8 cellular contexts compared by ENCODE assay signal in the genomic region with DNA sequence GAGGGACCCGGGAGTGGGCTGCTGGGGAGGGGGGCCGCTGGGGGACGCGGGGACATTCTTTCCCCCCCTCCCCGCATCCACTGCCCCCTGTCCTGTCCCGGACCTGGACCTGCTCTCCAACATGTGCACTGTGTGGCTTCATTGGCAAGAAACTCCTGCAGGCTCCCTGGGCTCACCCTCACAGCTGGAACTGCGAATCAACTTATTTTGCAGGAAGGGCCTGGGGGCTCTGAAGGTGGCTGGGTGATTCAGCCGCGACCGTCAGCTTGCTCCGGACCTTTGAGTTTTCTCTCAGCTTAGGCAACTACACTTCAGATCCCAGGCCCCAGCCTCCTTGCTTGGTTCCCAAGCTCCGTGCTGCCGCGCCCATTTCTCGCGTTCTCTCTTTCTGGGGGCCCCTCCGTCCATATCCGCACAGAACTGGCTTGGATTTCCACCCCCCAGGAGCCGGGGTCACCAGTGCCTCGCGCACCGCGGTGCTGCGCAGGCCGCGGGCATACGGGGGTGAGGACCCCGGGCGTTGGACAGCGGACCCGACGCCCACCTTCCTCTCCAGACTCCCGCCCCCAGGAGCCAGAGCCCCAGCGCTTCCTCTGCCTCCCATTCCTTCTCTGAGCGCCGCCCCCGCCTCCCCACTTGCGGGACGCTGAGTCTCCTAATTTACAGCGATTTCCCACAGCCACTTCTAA. TPM values are rescaled to one million over a fixed set of nuclear protein-coding genes. Genes with fewer than 3 reads are reported as not detected.
DNase-seq lines count a peak whose midpoint lies in the region; ATAC-seq and TF ChIP-seq lines count a peak whose summit lies in the region.

No MANE protein-coding gene starts in this region.

- H3K4me3 ChIP-seq in PC-9: peak overlapping the region; percentile 98
- peak overlapping the region; percentile 88 for H3K4me3 ChIP-seq in endodermal cell (ENCODE audit: low read length)

- no peaks in the 10 kb centered on the region for H3K27me3 ChIP-seq in PC-9 (ENCODE audit: insufficient read depth, low read depth)
- no peaks in the 10 kb centered on the region for H3K27me3 ChIP-seq in endodermal cell (ENCODE audit: control insufficient read depth, insufficient read depth, low read length, poor library complexity, severe bottlenecking)

- peak overlapping the region; percentile 99 for H3K4me2 ChIP-seq in PC-9

- H2AFZ ChIP-seq in PC-9: peak overlapping the region; percentile 83; the same call in 1 of the 2 replicates

- no peak for TF ChIP-seq CTCF in PC-9 (conservative IDR thresholded peaks at IDR 0.05)
- no peak for TF ChIP-seq CTCF in endodermal cell (conservative IDR thresholded peaks at IDR 0.05)

- WGBS in endodermal cell (ENCODE audit: insufficient coverage in 1 of 2, insufficient read length in 1 of 2), 2 experiments: 3 to 4% methylated on average over 26 to 40 of the region's 40 CpGs

- peak overlapping the region; percentile 92 for H3K4me3 Mint-ChIP-seq in endodermal cell
- peak overlapping the region; percentile 77 to 93 (median 88) for H3K4me3 Mint-ChIP-seq in naive B cell

- peaks cover 12% of the 10 kb centered on the region for H4K20me1 ChIP-seq in PC-9 (ENCODE audit: insufficient read depth)

- POLR2A ChIA-PET in PC-9 (lab: Charles Lee; ENCODE audit: unreplicated experiment): interaction anchor here (0.6 to 1.3 kb wide), 7 partner anchors 8 to 346 kb away, joined by 3 to 20 read pairs (median 3); partner anchors contain the start of gene TUT1

- TSS peak; percentile 27 for BruUV-seq in PC-9 (replicated peaks; lab: Mats Ljungman, UMichigan)

- no peaks in the 10 kb centered on the region for H3K9me3 Mint-ChIP-seq in endodermal cell
- H3K9me3 Mint-ChIP-seq in naive B cell: no peaks in the 10 kb centered on the region

- H3K27ac ChIP-seq in PC-9: peak overlapping the region; percentile 72
- no peak overlapping the region for H3K27ac ChIP-seq in endodermal cell (ENCODE audit: low read depth, low read length)

- intact Hi-C loops in PC-9 (cut with micrococcal nuclease; ENCODE audit: unreplicated experiment): no loop called here

- CTCF ChIA-PET in PC-9 (lab: Charles Lee): interaction anchor here (0.6 to 0.7 kb wide), 3 partner anchors 13 to 152 kb away, joined by 3 to 9 read pairs (median 7); no protein-coding TSS in a partner anchor

- DNase-seq in Caki2 (ENCODE audit: low read depth): peak; percentile 57
- peak; percentile 65 to 80 for DNase-seq in PC-9
- DNase-seq in endodermal cell: peak; percentile 78
- DNase-seq in naive B cell: no peak
- no peak for DNase-seq in D341Med (ENCODE audit: low spot score)
- DNase-seq in T-helper 9 cell: no peak
- DNase-seq in central memory CD4-positive, alpha-beta T cell: no peak
- DNase-seq in NCI-H1417 treated with DMSO at 0.1 percent for 48 hours (lab: John Stamatoyannopoulos, UW): no peak

- H3K79me2 ChIP-seq in PC-9 (ENCODE audit: low read depth): peaks cover 48% of the 10 kb centered on the region

- peak overlapping the region; percentile 0 for H3K9ac ChIP-seq in endodermal cell (ENCODE audit: extremely low read depth, low read length, poor library complexity, severe bottlenecking)

- no peaks in the 10 kb centered on the region for H3K36me3 ChIP-seq in PC-9 (ENCODE audit: low read depth)
- H3K36me3 ChIP-seq in endodermal cell (ENCODE audit: control insufficient read depth, insufficient read depth, low read length): no peaks in the 10 kb centered on the region

- H3K4me1 Mint-ChIP-seq in endodermal cell (peaks cover 55% of the 10 kb centered on the region), naive B cell (peaks cover 62 to 76% (median 69%) of the 10 kb centered on the region in 3 donors)

- peaks cover 58% of the 10 kb centered on the region for H3K27me3 Mint-ChIP-seq in endodermal cell (ENCODE audit: insufficient read depth)
- H3K27me3 Mint-ChIP-seq in naive B cell: peaks cover 0 to 4% (median 0%) of the 10 kb centered on the region in 3 donors

- H3K9me3 ChIP-seq in PC-9 (ENCODE audit: insufficient read depth, low read depth): no peaks in the 10 kb centered on the region
- H3K9me3 ChIP-seq in endodermal cell (ENCODE audit: control insufficient read depth, low read length): no peaks in the 10 kb centered on the region

- in situ Hi-C loops in Caki2 (cut with HindIII; ENCODE audit: low pct_unique_long_range_greater_than_20kb, low sequenced_read_pairs): no loop called here

- H3K4me1 ChIP-seq in PC-9 (replicated peaks; ENCODE audit: insufficient read depth) (peaks cover 68% of the 10 kb centered on the region), endodermal cell (ENCODE audit: control insufficient read depth, insufficient read depth, low read length) (peaks cover 15% of the 10 kb centered on the region)

- H3K27ac Mint-ChIP-seq in endodermal cell (peak overlapping the region; percentile 50), naive B cell (peak overlapping the region in 5 of 6 donors; percentile 92 to 99 (median 94))

- H3F3A ChIP-seq in PC-9 (ENCODE audit: insufficient read depth, low read depth): peaks cover 66% of the 10 kb centered on the region

- H3K9me2 ChIP-seq in PC-9 (ENCODE audit: insufficient read depth): no peaks in the 10 kb centered on the region

- peak in 1 of 2 donors; percentile 0 for ATAC-seq in naive B cell (ENCODE audit: low read depth in 2 of 2)

- H3K36me3 Mint-ChIP-seq in endodermal cell (ENCODE audit: low read depth) (peaks cover 2% of the 10 kb centered on the region), naive B cell (no peaks in the 10 kb centered on the region)

RNA-seq across cellular contexts. Expression of gene AHNAK, which starts 0.5 kb away (rescaled TPM):
- total RNA-seq in Caki2 (2014; rRNA removed; shearing (Covaris generic); ENCODE audit: low replicate concordance): 141 and 188 TPM in 2 replicates
- total RNA-seq in PC-9 (2021) (632 and 734 TPM in 2 replicates), endodermal cell (100 to 1,000 TPM; 109 to 165 TPM)
- polyA plus RNA-seq in endodermal cell (2013, experiment 1 of 2): 18.4 TPM
- polyA plus RNA-seq in endodermal cell (2013, experiment 2 of 2): 24.8 TPM
- polyA plus RNA-seq in naive B cell (ENCODE audit: low read depth in 6 of 6): 10 to 100 TPM in 5 of 6 donors, 1 to 10 TPM in 1; 2.0 to 45.3 (median 15.9) TPM

RNA-seq across cellular contexts. Expression of gene EEF1G, which starts 26.6 kb away (rescaled TPM):
- total RNA-seq in Caki2 (2014; rRNA removed; shearing (Covaris generic); ENCODE audit: low replicate concordance): 2,603 and 2,794 TPM in 2 replicates
- 1,773 and 2,008 TPM in 2 replicates for total RNA-seq in PC-9 (2021)
- total RNA-seq in endodermal cell: 1,000 to 10,000 TPM; 1,705 to 1,818 TPM
- 2,069 TPM for polyA plus RNA-seq in endodermal cell (2013, experiment 1 of 2)
- 1,897 TPM for polyA plus RNA-seq in endodermal cell (2013, experiment 2 of 2)
- polyA plus RNA-seq in naive B cell (ENCODE audit: low read depth in 6 of 6): 1,000 to 10,000 TPM; 1,313 to 1,862 (median 1,450) TPM

RNA-seq across cellular contexts. Expression of gene TUT1, which starts 44.2 kb away (rescaled TPM):
- total RNA-seq in Caki2 (2014; rRNA removed; shearing (Covaris generic); ENCODE audit: low replicate concordance): 11.7 and 14.2 TPM in 2 replicates
- total RNA-seq in PC-9 (2021): 39.3 and 40.5 TPM in 2 replicates
- total RNA-seq in endodermal cell: 10 to 100 TPM; 16.0 to 33.5 TPM
- 22.9 TPM for polyA plus RNA-seq in endodermal cell (2013, experiment 1 of 2)
- 19.0 TPM for polyA plus RNA-seq in endodermal cell (2013, experiment 2 of 2)
- polyA plus RNA-seq in naive B cell (ENCODE audit: low read depth in 6 of 6): 10 to 100 TPM; 12.7 to 20.8 (median 16.2) TPM

RNA-seq across cellular contexts. Expression of gene MTA2, which starts 54.6 kb away (rescaled TPM):
- 87.5 and 107 TPM in 2 replicates for total RNA-seq in Caki2 (2014; rRNA removed; shearing (Covaris generic); ENCODE audit: low replicate concordance)
- total RNA-seq in PC-9 (2021) (96.6 and 120 TPM in 2 replicates), endodermal cell (100 to 1,000 TPM; 131 to 155 TPM)
- polyA plus RNA-seq in endodermal cell (2013, experiment 1 of 2): 118 TPM
- 114 TPM for polyA plus RNA-seq in endodermal cell (2013, experiment 2 of 2)
- polyA plus RNA-seq in naive B cell (ENCODE audit: low read depth in 6 of 6): 10 to 100 TPM in 5 of 6 donors, 1 to 10 TPM in 1; 3.4 to 27.5 (median 17.8) TPM

Comparison
In these comparisons a context has a peak if more than half of its experiments do, and no peak if none do; other contexts are left out.
1. DNase-seq: peak in Caki2 (single experiment), PC-9 (2 of 2) and endodermal cell (single experiment); none in naive B cell (single experiment), D341Med (single experiment), T-helper 9 cell (single experiment), central memory CD4-positive, alpha-beta T cell (single experiment) and NCI-H1417 treated with DMSO at 0.1 percent for 48 hours (single experiment).